In genomic region chr3:186806173-186807055, GRCh38 we compare ENCODE assay signal across 1 cellular context.
TF ChIP-seq lines count a peak whose summit lies in the region.

Gene RFC4, minus strand, starts transcription at chr3:186806482. Its CDS starts 1,769 bp downstream, at chr3:186804713.

TF ChIP-seq in K562, 482 proteins besides CTCF, POLR2A, EP300 and RAD21 (continued from another document and continues in another):
- no peak for TF ChIP-seq HDAC6 (IDR thresholded peaks at IDR 0.05; ENCODE audit: low read depth, low read length)
- no peak for TF ChIP-seq ZNF174 (CRISPR knock-in tag; IDR thresholded peaks at IDR 0.05)
- no peak for TF ChIP-seq SP2 (IDR thresholded peaks at IDR 0.05; ENCODE audit: extremely low read depth, low read depth, low read length, poor library complexity, severe bottlenecking)
- TF ChIP-seq PHTF2 (CRISPR knock-in tag; IDR thresholded peaks at IDR 0.05) = no peak; the same call in 1 of the 2 replicates
- no peak for TF ChIP-seq ZNF609 (CRISPR knock-in tag; IDR thresholded peaks at IDR 0.05; ENCODE audit: borderline replicate concordance)
- TF ChIP-seq SMARCA5 (IDR thresholded peaks at IDR 0.05) = no peak
- TF ChIP-seq BRCA1 (IDR thresholded peaks at IDR 0.05) = no peak
- TF ChIP-seq BRCA1 (CRISPR knock-in tag; IDR thresholded peaks at IDR 0.05) = no peak
- peak; percentile 92; the same call in 1 of the 2 replicates for TF ChIP-seq CREB3L1 (IDR thresholded peaks at IDR 0.05; ENCODE audit: borderline replicate concordance, low read depth)
- no peak for TF ChIP-seq WHSC1 (IDR thresholded peaks at IDR 0.05; ENCODE audit: low read length)
- TF ChIP-seq GATAD2B (IDR thresholded peaks at IDR 0.05; ENCODE audit: borderline replicate concordance) = no peak
- TF ChIP-seq ZNF134 (CRISPR knock-in tag; conservative IDR thresholded peaks at IDR 0.05) = no peak
- TF ChIP-seq SRSF7 (optimal IDR thresholded peaks at IDR 0.05; ENCODE audit: low read depth, low read length) = no peak
- no peak for TF ChIP-seq EWSR1 (IDR thresholded peaks at IDR 0.05; ENCODE audit: borderline replicate concordance, low read depth, partially characterized antibody)
- TF ChIP-seq CGGBP1 (CRISPR knock-in tag; IDR thresholded peaks at IDR 0.05) = 0 out of 2 replicates have a peak, but pooled peaks have one; percentile 46
- no peak for TF ChIP-seq TCF3 (CRISPR knock-in tag; IDR thresholded peaks at IDR 0.05)
- no peak for TF ChIP-seq TRIM25 (IDR thresholded peaks at IDR 0.05; ENCODE audit: borderline replicate concordance)
- TF ChIP-seq ZNF431 (CRISPR knock-in tag; IDR thresholded peaks at IDR 0.05) = peak; percentile 18
- TF ChIP-seq KAT2B (IDR thresholded peaks at IDR 0.05; ENCODE audit: low read depth, low read length) = no peak
- no peak for TF ChIP-seq ZBTB5 (IDR thresholded peaks at IDR 0.05)
- no peak for TF ChIP-seq STAG1 (CRISPR knock-in tag; IDR thresholded peaks at IDR 0.05; ENCODE audit: borderline replicate concordance)
- no peak for TF ChIP-seq ZNF444 (CRISPR knock-in tag; IDR thresholded peaks at IDR 0.05)
- no peak for TF ChIP-seq ZNF830 (CRISPR knock-in tag; IDR thresholded peaks at IDR 0.05)
- no peak for TF ChIP-seq RBM39 (optimal IDR thresholded peaks at IDR 0.05; ENCODE audit: low read depth, low read length)
- no peak for TF ChIP-seq NEUROD1 (IDR thresholded peaks at IDR 0.05; ENCODE audit: borderline replicate concordance, low read depth, low read length, partially characterized antibody)
- TF ChIP-seq ZKSCAN3 (CRISPR knock-in tag; IDR thresholded peaks at IDR 0.05) = no peak
- no peak for TF ChIP-seq RNF219 (CRISPR knock-in tag; IDR thresholded peaks at IDR 0.05)
- no peak for TF ChIP-seq TCF7L2 (IDR thresholded peaks at IDR 0.05; ENCODE audit: low read depth, low read length)
- peak; percentile 82; the same call in 1 of the 2 replicates for TF ChIP-seq ATF7 (IDR thresholded peaks at IDR 0.05)
- no peak for TF ChIP-seq ZNF140 (CRISPR knock-in tag; IDR thresholded peaks at IDR 0.05)
- no peak for TF ChIP-seq PRMT5 (CRISPR knock-in tag; IDR thresholded peaks at IDR 0.05)
- no peak for TF ChIP-seq HMG20A (CRISPR knock-in tag; conservative IDR thresholded peaks at IDR 0.05)
- TF ChIP-seq MITF (IDR thresholded peaks at IDR 0.05) = no peak
- peak; percentile 69; the same call in 1 of the 2 replicates for TF ChIP-seq ZFPM2 (CRISPR knock-in tag; IDR thresholded peaks at IDR 0.05)
- TF ChIP-seq ZNF766 (CRISPR knock-in tag; conservative IDR thresholded peaks at IDR 0.05) = no peak; the same call in 1 of the 2 replicates
- peak; percentile 63; the same call in 1 of the 2 replicates for TF ChIP-seq ZNF282 (CRISPR knock-in tag; IDR thresholded peaks at IDR 0.05)
- TF ChIP-seq SMARCC2 (IDR thresholded peaks at IDR 0.05; ENCODE audit: low read depth) = no peak
- TF ChIP-seq SIN3B (IDR thresholded peaks at IDR 0.05; ENCODE audit: low read depth) = peak; percentile 84
- TF ChIP-seq ZSCAN32 (CRISPR knock-in tag; IDR thresholded peaks at IDR 0.05) = no peak
- peak; percentile 75; the same call in 1 of the 2 replicates for TF ChIP-seq ZNF232 (CRISPR knock-in tag; IDR thresholded peaks at IDR 0.05)
- TF ChIP-seq ATF4 (CRISPR knock-in tag; IDR thresholded peaks at IDR 0.05) = no peak
- no peak for TF ChIP-seq TRIM28 (IDR thresholded peaks at IDR 0.05)
- TF ChIP-seq ELK1 (CRISPR knock-in tag; IDR thresholded peaks at IDR 0.05) = no peak
- no peak for TF ChIP-seq TFAM (CRISPR knock-in tag; conservative IDR thresholded peaks at IDR 0.05)
- no peak for TF ChIP-seq ZNF398 (CRISPR knock-in tag; IDR thresholded peaks at IDR 0.05)
- TF ChIP-seq HDAC2 (IDR thresholded peaks at IDR 0.05) = no peak; the same call in 1 of the 2 replicates
- TF ChIP-seq ZNF224 (CRISPR knock-in tag; IDR thresholded peaks at IDR 0.05) = no peak
- no peak for TF ChIP-seq ZNF699 (CRISPR knock-in tag; IDR thresholded peaks at IDR 0.05; ENCODE audit: insufficient replicate concordance)
- no peak for TF ChIP-seq SAFB (IDR thresholded peaks at IDR 0.05; ENCODE audit: borderline replicate concordance, low read depth, low read length)
- TF ChIP-seq ZNF584 (CRISPR knock-in tag; IDR thresholded peaks at IDR 0.05; ENCODE audit: low read depth) = no peak
- TF ChIP-seq ZNF146 (CRISPR knock-in tag; IDR thresholded peaks at IDR 0.05; ENCODE audit: unreplicated experiment) = no peak
- TF ChIP-seq JUND (IDR thresholded peaks at IDR 0.05; ENCODE audit: borderline replicate concordance, low read depth, low read length) = peak; percentile 44; the same call in 1 of the 2 replicates
- TF ChIP-seq JUND (tag; IDR thresholded peaks at IDR 0.05; ENCODE audit: borderline replicate concordance, low read depth, low read length) = 0 out of 3 replicates have a peak, but pooled peaks have one; percentile 23
